ENCODE assay signal across 1 cellular context in genomic region chr10:112126172-112126571, GRCh38.
TF ChIP-seq lines count a peak whose summit lies in the region.

No MANE protein-coding gene starts in this region.

TF ChIP-seq in SK-N-SH, 30 proteins besides CTCF, POLR2A, EP300 and RAD21 (continued from another document):
- no peak for TF ChIP-seq ELF1 (IDR thresholded peaks at IDR 0.05)
- TF ChIP-seq FOXM1 (IDR thresholded peaks at IDR 0.05; ENCODE audit: low read depth) = no peak
- no peak for TF ChIP-seq CHD2 (IDR thresholded peaks at IDR 0.05; ENCODE audit: low read length, partially characterized antibody)
TF ChIP-seq in SK-N-SH: peak in this region for 0.
